Comparison of ENCODE assay signal across 14 cellular contexts in the genomic region with DNA sequence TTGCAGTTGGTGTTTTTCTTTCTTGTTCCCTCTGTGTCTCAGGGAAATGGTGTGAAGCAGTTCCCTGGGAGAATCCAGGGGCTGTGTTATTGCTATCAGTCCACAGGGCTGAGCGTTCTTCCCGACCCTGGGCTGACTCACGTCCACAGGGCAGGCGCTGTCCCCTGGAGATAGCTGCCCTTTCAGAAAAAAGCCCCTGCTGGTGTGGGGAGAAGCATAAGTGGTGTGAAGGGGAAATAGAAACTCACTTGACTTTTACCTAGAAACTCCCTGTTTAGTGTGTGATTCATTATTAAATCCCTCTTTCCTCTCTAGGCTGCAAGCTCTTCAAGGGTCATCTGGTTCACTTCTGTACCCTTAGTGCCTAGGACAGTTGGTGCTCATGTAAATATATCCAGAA.
A peak's percentile ranks its signal among the peaks of the same experiment; 100 is the strongest.
DNase-seq lines count a peak whose midpoint lies in the region; ATAC-seq, FAIRE-seq and TF ChIP-seq lines count a peak whose summit lies in the region.
"Had no signal": no experiment of that assay in that cellular context is flagged by ENCODE, and none has a peak within 500 bp of the region (broad histone marks: within the 10 kb centered on the region; RNA-seq: fewer than 3 reads in every experiment).

No MANE protein-coding gene starts in this region.

- TF ChIP-seq CTCF in GM20000 (IDR thresholded peaks at IDR 0.05; ENCODE audit: extremely low read depth, missing control alignments) (no peak), choroid plexus epithelial cell (conservative IDR thresholded peaks at IDR 0.05; ENCODE audit: low read depth, low read length) (peak; percentile 25)

- FAIRE-seq in GM18507 (lab: Jason Lieb, UNC): peak; percentile 81
- FAIRE-seq: kidney, urothelium cell line had no signal

- H3K4me3 ChIP-seq in choroid plexus epithelial cell (ENCODE audit: low read depth, low read length): no peak overlapping the region
- H3K4me3 ChIP-seq: ovary, Peyer's patch had no signal

- DNase-seq in GM18507 (ENCODE audit: extremely low spot score, insufficient read length, low read depth): no peak
- peak; percentile 53 for DNase-seq in GM20000 (ENCODE audit: low spot score)
- peak; percentile 50 for DNase-seq in choroid plexus epithelial cell (ENCODE audit: low read depth)
- no peak for DNase-seq in NCI-H82 treated with DMSO at 0.1 percent for 48 hours (lab: John Stamatoyannopoulos, UW; ENCODE audit: unreplicated experiment)
- no peak for DNase-seq in stimulated activated CD4-positive, alpha-beta T cell treated with anti-CD3 and anti-CD28 coated beads, Interleukin-2, amount 100 ng/mL, for 24 hours
- DNase-seq in DMS 273 (lab: John Stamatoyannopoulos, UW; ENCODE audit: unreplicated experiment): no peak
- DNase-seq: anterior cingulate cortex, kidney, NCI-H1105, ovary had no signal

- ATAC-seq in HG03139 (IDR thresholded peaks at IDR 0.05; ENCODE audit: unreplicated experiment) (peak; percentile 46), HG03159 (IDR thresholded peaks at IDR 0.05; ENCODE audit: unreplicated experiment) (no peak)

Comparison
In these comparisons a context has a peak if more than half of its experiments do, and no peak if none do; other contexts are left out.
1. DNase-seq: peak in GM20000 (single experiment) and choroid plexus epithelial cell (single experiment); none in GM18507 (single experiment), NCI-H82 treated with DMSO at 0.1 percent for 48 hours (single experiment), stimulated activated CD4-positive, alpha-beta T cell treated with anti-CD3 and anti-CD28 coated beads, Interleukin-2, amount 100 ng/mL, for 24 hours (0 of 2) and DMS 273 (single experiment).